22 cellular contexts compared by ENCODE assay signal in the genomic region with DNA sequence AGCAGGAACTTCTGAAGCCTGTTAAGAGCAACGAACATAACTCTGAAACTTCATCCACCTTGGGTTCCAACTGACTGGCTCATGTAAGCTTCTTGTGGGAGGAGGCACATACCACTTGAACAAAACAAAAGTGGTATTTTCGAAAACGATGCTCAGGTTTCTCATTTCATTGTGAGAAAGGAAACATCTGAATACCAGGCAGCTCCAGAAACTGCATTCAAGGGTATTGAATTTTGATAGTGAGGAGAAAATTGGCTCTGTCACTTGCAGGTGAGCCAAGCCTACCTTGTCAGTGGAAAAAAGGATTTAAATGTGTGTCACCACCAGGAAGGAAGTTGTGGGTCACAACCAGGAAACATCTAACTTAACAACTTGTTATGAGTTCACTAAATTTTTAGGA.
A peak's percentile ranks its signal among the peaks of the same experiment; 100 is the strongest.
DNase-seq lines count a peak whose midpoint lies in the region; ATAC-seq and TF ChIP-seq lines count a peak whose summit lies in the region.
"Had no signal": no experiment of that assay in that cellular context is flagged by ENCODE, and none has a peak within 500 bp of the region (broad histone marks: within the 10 kb centered on the region; RNA-seq: fewer than 3 reads in every experiment).

No MANE protein-coding gene starts in this region.

- H3K27me3 ChIP-seq in left lung = no peaks in the 10 kb centered on the region
- H3K27me3 ChIP-seq: colonic mucosa had no signal

- H3K27ac ChIP-seq in OCI-LY7 (ENCODE audit: low read depth, low read length, poor library complexity, severe bottlenecking) (no peak overlapping the region), left lung (no peak overlapping the region)
- H3K27ac ChIP-seq: colonic mucosa had no signal

- H3K9me3 ChIP-seq in OCI-LY7 (ENCODE audit: low read length) (0 out of 2 replicates have a peak, but pooled peaks cover 7% of the 10 kb centered on the region), left lung (no peaks in the 10 kb centered on the region)
- H3K9me3 ChIP-seq: colonic mucosa had no signal

- H3K79me2 ChIP-seq in OCI-LY7 (ENCODE audit: insufficient read depth, low read depth, low read length) = no peaks in the 10 kb centered on the region

- peaks cover 30% of the 10 kb centered on the region for H3K9me3 Mint-ChIP-seq in activated naive CD4-positive, alpha-beta T cell treated with anti-CD3 and anti-CD28 coated beads, Interleukin-2, amount 10 ng/mL, durations not matched to agents 7 days and 5 days
- peaks cover 7% of the 10 kb centered on the region for H3K9me3 Mint-ChIP-seq in activated naive CD8-positive, alpha-beta T cell (ENCODE audit: low read depth)
- peaks cover 18% of the 10 kb centered on the region for H3K9me3 Mint-ChIP-seq in natural killer cell treated with Interleukin-12 subunit alpha and Interleukin-12 subunit beta and Interleukin-15 and Interleukin-18, amount 100 ng/mL, for 72 hours

- no peaks in the 10 kb centered on the region for H3K9me2 ChIP-seq in OCI-LY7 (ENCODE audit: insufficient read depth, low read length)

- no peak for ATAC-seq in natural killer cell treated with Interleukin-12 subunit alpha and Interleukin-12 subunit beta and Interleukin-15 and Interleukin-18, amount 100 ng/mL, for 72 hours
- no peak for ATAC-seq in left lung
- ATAC-seq: CD8-positive, alpha-beta T cell; stimulated activated naive B cell treated with anti-CD40 and anti-IgM and Interleukin-4, amounts not matched to agents 10 μg/mL and 1 μg/mL and 100 μg/mL, for 72 hours had no signal

- peak overlapping the region; percentile 76 for H3K27ac Mint-ChIP-seq in activated naive CD4-positive, alpha-beta T cell treated with anti-CD3 and anti-CD28 coated beads, Interleukin-2, amount 10 ng/mL, durations not matched to agents 7 days and 5 days
- peak overlapping the region; percentile 67 for H3K27ac Mint-ChIP-seq in activated naive CD8-positive, alpha-beta T cell
- H3K27ac Mint-ChIP-seq in natural killer cell treated with Interleukin-12 subunit alpha and Interleukin-12 subunit beta and Interleukin-15 and Interleukin-18, amount 100 ng/mL, for 72 hours = peak overlapping the region; percentile 50 to 88
- H3K27ac Mint-ChIP-seq: stimulated activated naive B cell treated with anti-CD40 and anti-IgM and Interleukin-4, amounts not matched to agents 10 μg/mL and 1 μg/mL and 100 μg/mL, for 72 hours had no signal

- TF ChIP-seq CTCF in OCI-LY7 (conservative IDR thresholded peaks at IDR 0.05; ENCODE audit: low read length) (no peak), left lung (IDR thresholded peaks at IDR 0.05) (no peak)

- H3K27me3 Mint-ChIP-seq in activated naive CD4-positive, alpha-beta T cell treated with anti-CD3 and anti-CD28 coated beads, Interleukin-2, amount 10 ng/mL, durations not matched to agents 7 days and 5 days = no peaks in the 10 kb centered on the region
- no peaks in the 10 kb centered on the region for H3K27me3 Mint-ChIP-seq in activated naive CD8-positive, alpha-beta T cell
- H3K27me3 Mint-ChIP-seq in natural killer cell treated with Interleukin-12 subunit alpha and Interleukin-12 subunit beta and Interleukin-15 and Interleukin-18, amount 100 ng/mL, for 72 hours = no peaks in the 10 kb centered on the region

- no peak overlapping the region for H3K4me3 Mint-ChIP-seq in activated naive CD4-positive, alpha-beta T cell treated with anti-CD3 and anti-CD28 coated beads, Interleukin-2, amount 10 ng/mL, durations not matched to agents 7 days and 5 days
- H3K4me3 Mint-ChIP-seq in activated naive CD8-positive, alpha-beta T cell = peak overlapping the region; percentile 30
- H3K4me3 Mint-ChIP-seq in natural killer cell treated with Interleukin-12 subunit alpha and Interleukin-12 subunit beta and Interleukin-15 and Interleukin-18, amount 100 ng/mL, for 72 hours = peak overlapping the region; percentile 24
- H3K4me3 Mint-ChIP-seq: CD8-positive, alpha-beta T cell; stimulated activated naive B cell treated with anti-CD40 and anti-IgM and Interleukin-4, amounts not matched to agents 10 μg/mL and 1 μg/mL and 100 μg/mL, for 72 hours had no signal

- H3K36me3 Mint-ChIP-seq in activated naive CD4-positive, alpha-beta T cell treated with anti-CD3 and anti-CD28 coated beads, Interleukin-2, amount 10 ng/mL, durations not matched to agents 7 days and 5 days = peaks cover 32% of the 10 kb centered on the region
- peaks cover 8% of the 10 kb centered on the region for H3K36me3 Mint-ChIP-seq in activated naive CD8-positive, alpha-beta T cell
- peaks cover 43% of the 10 kb centered on the region for H3K36me3 Mint-ChIP-seq in natural killer cell treated with Interleukin-12 subunit alpha and Interleukin-12 subunit beta and Interleukin-15 and Interleukin-18, amount 100 ng/mL, for 72 hours
- H3K36me3 Mint-ChIP-seq: CD8-positive, alpha-beta T cell; stimulated activated naive B cell treated with anti-CD40 and anti-IgM and Interleukin-4, amounts not matched to agents 10 μg/mL and 1 μg/mL and 100 μg/mL, for 72 hours had no signal

- no peaks in the 10 kb centered on the region for H4K20me1 ChIP-seq in OCI-LY7 (ENCODE audit: insufficient read depth, low read length)

- POLR2A ChIA-PET in OCI-LY7 (lab: Charles Lee) = interaction anchor here (0.6 to 1.2 kb wide), 2 partner anchors 10 to 43 kb away, joined by 3 to 4 read pairs; no protein-coding TSS in a partner anchor

- H3K4me1 Mint-ChIP-seq in activated naive CD4-positive, alpha-beta T cell treated with anti-CD3 and anti-CD28 coated beads, Interleukin-2, amount 10 ng/mL, durations not matched to agents 7 days and 5 days = peaks cover 47% of the 10 kb centered on the region
- H3K4me1 Mint-ChIP-seq in activated naive CD8-positive, alpha-beta T cell (ENCODE audit: low read depth) = peaks cover 48% of the 10 kb centered on the region
- H3K4me1 Mint-ChIP-seq in natural killer cell treated with Interleukin-12 subunit alpha and Interleukin-12 subunit beta and Interleukin-15 and Interleukin-18, amount 100 ng/mL, for 72 hours (ENCODE audit: low read depth in 2 of 2) = peaks cover 42 to 55% of the 10 kb centered on the region in 2 donors

- no TSS peak for BruUV-seq in OCI-LY7 (replicated peaks; lab: Mats Ljungman, UMichigan)

- intact Hi-C loops in OCI-LY7 (cut with micrococcal nuclease; ENCODE audit: unreplicated experiment) = no loop called here
- intact Hi-C loops in left lung (cut with DNase I) = no loop called here

- H3K36me3 ChIP-seq in OCI-LY7 (ENCODE audit: insufficient read depth, low read length) = no peaks in the 10 kb centered on the region
- H3K36me3 ChIP-seq in left lung = no peaks in the 10 kb centered on the region
- H3K36me3 ChIP-seq: colonic mucosa had no signal

- H3K4me1 ChIP-seq in OCI-LY7 (ENCODE audit: insufficient read depth, low read length, poor library complexity, severe bottlenecking) = peaks cover 8% of the 10 kb centered on the region
- H3K4me1 ChIP-seq in left lung = no peaks in the 10 kb centered on the region
- H3K4me1 ChIP-seq: colonic mucosa had no signal

- DNase-seq in activated naive CD4-positive, alpha-beta T cell treated with anti-CD3 and anti-CD28 coated beads, Interleukin-2, amount 10 ng/mL, durations not matched to agents 7 days and 5 days = no peak
- DNase-seq in activated naive CD4-positive, alpha-beta T cell treated with Interleukin-2 at 50 U/mL for 16 hours = no peak
- DNase-seq in OCI-LY7 (ENCODE audit: low spot score) (no peak), NCI-H345 (lab: John Stamatoyannopoulos, UW) (no peak), left lung (no peak), H4 (ENCODE audit: low spot score) (no peak)
- no peak for DNase-seq in natural killer cell treated with Interleukin-12 subunit alpha and Interleukin-12 subunit beta and Interleukin-15 and Interleukin-18, amount 100 ng/mL, for 72 hours (ENCODE audit: low spot score)
- DNase-seq: activated CD4-positive, alpha-beta T cell treated with anti-CD3 and anti-CD28 coated beads for 1 hour; CD8-positive, alpha-beta T cell; colonic mucosa; DMS53; GF-D8; H7; IMR-90; kidney; NCI-H146; NCI-H774; Right ventricle myocardium superior; stimulated activated naive B cell treated with anti-CD40 and anti-IgM and Interleukin-4, amounts not matched to agents 10 μg/mL and 1 μg/mL and 100 μg/mL, for 72 hours; SW 1271 had no signal

- no peak overlapping the region for H3K4me2 ChIP-seq in OCI-LY7 (ENCODE audit: low read length)

- CTCF ChIA-PET in activated naive CD4-positive, alpha-beta T cell treated with anti-CD3 and anti-CD28 coated beads, Interleukin-2, amount 10 ng/mL, durations not matched to agents 7 days and 5 days (lab: Charles Lee) = interaction anchor here (1.2 to 1.7 kb wide), 2 partner anchors 13 to 83 kb away, joined by 3 to 5 read pairs; no protein-coding TSS in a partner anchor
- CTCF ChIA-PET in OCI-LY7 (lab: Charles Lee; ENCODE audit: unreplicated experiment) = no interaction called here

- H2AFZ ChIP-seq in OCI-LY7 (ENCODE audit: low read length) = peak overlapping the region; percentile 66

- no peak overlapping the region for H3K4me3 ChIP-seq in OCI-LY7 (ENCODE audit: low read depth, low read length, poor library complexity, severe bottlenecking)
- no peak overlapping the region for H3K4me3 ChIP-seq in left lung
- H3K4me3 ChIP-seq: colonic mucosa, lung had no signal
